8 cellular contexts compared by ENCODE assay signal in the genomic region with DNA sequence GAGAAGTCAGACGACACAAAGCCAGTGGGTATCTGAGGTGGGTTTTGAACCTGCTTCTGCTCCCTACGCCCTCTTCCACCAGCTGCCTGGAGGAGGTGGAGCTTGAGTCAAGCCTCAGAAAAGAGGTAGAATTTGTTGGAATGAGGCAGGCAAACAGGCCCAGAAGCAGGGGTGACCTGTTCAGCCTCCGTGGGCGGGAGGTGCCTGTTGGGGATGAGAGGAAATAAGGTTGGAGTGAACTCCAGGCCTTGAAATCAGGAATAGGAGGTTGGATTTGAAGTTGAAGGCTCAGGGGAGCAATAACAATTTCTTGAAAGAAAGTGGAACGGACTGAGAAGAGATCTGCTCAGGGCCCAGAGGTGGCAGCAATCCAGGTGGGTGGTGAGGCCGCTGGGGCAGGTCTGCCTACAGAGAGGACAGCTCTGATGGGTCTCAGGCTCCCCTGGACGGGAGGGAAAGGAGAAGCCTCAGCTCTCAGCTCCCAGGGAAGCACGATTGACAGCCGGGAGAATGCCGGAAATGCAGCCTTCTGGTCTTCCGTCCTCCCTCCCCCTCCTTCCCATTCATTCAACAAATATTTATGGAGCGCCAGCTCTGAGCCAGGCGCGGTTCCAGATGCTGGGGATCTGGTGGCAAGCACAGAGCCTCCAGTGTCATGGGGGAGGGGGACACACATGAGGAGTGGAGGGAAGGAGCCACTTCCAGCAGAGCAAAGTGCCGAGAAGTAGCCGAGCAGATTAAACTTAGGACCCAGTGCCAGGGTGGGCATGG.
A peak's percentile ranks its signal among the peaks of the same experiment; 100 is the strongest.
DNase-seq lines count a peak whose midpoint lies in the region; ATAC-seq lines count a peak whose summit lies in the region.

No MANE protein-coding gene starts in this region.

- H3K27me3 ChIP-seq in NT2/D1 (ENCODE audit: insufficient read depth, insufficient read length), result no peaks in the 10 kb centered on the region

- peaks cover 69% of the 10 kb centered on the region for H3K27me3 Mint-ChIP-seq in activated T-cell treated with anti-CD3 and anti-CD28 coated beads, Interleukin-2, amount 50 U/mL, for 4 hours (ENCODE audit: low read depth)

- DNase-seq in NT2/D1 (ENCODE audit: low read depth, low spot score) (no peak), fibroblast of gingiva (ENCODE audit: low read depth) (peak; percentile 68), pulmonary artery endothelial cell (ENCODE audit: low read depth, low spot score) (peak; percentile 52), NCI-H1048 (lab: John Stamatoyannopoulos, UW) (no peak)
- DNase-seq in activated T-cell treated with anti-CD3 and anti-CD28 coated beads, Interleukin-2, amount 50 U/mL, for 4 hours, result no peak
- no peak for DNase-seq in central memory CD4-positive, alpha-beta T cell

- H3K9ac ChIP-seq in ES-I3 (ENCODE audit: low read depth, low read length) (peak overlapping the region; percentile 26; the same call in 1 of the 2 replicates), NT2/D1 (ENCODE audit: insufficient read length, low read depth) (peak overlapping the region; percentile 53)

- peaks cover 2% of the 10 kb centered on the region for H3K4me1 Mint-ChIP-seq in activated T-cell treated with anti-CD3 and anti-CD28 coated beads, Interleukin-2, amount 50 U/mL, for 4 hours (ENCODE audit: low read depth)

- ATAC-seq in GM21447 (IDR thresholded peaks at IDR 0.05; ENCODE audit: unreplicated experiment), result no peak
- no peak for ATAC-seq in activated T-cell treated with anti-CD3 and anti-CD28 coated beads, Interleukin-2, amount 50 U/mL, for 4 hours

- no peaks in the 10 kb centered on the region for H3K9me3 ChIP-seq in ES-I3 (ENCODE audit: control insufficient read depth, insufficient read depth, low read length)
- H3K9me3 ChIP-seq in NT2/D1 (ENCODE audit: insufficient read depth, low read length), result no peaks in the 10 kb centered on the region

- no peaks in the 10 kb centered on the region for H3K36me3 Mint-ChIP-seq in activated T-cell treated with anti-CD3 and anti-CD28 coated beads, Interleukin-2, amount 50 U/mL, for 4 hours (ENCODE audit: insufficient read depth)

- H3K36me3 ChIP-seq in ES-I3 (ENCODE audit: insufficient read depth, low read length) (no peaks in the 10 kb centered on the region), NT2/D1 (ENCODE audit: insufficient read depth, insufficient read length, low read length) (peaks cover 53% of the 10 kb centered on the region)

- H3K4me1 ChIP-seq in ES-I3 (ENCODE audit: insufficient read depth, low read length) (peaks cover 28% of the 10 kb centered on the region), NT2/D1 (ENCODE audit: insufficient read depth, insufficient read length) (peaks cover 45% of the 10 kb centered on the region)

- H3K9me3 Mint-ChIP-seq in activated T-cell treated with anti-CD3 and anti-CD28 coated beads, Interleukin-2, amount 50 U/mL, for 4 hours, result no peaks in the 10 kb centered on the region

- H3K4me3 ChIP-seq in NT2/D1 (ENCODE audit: insufficient read length, low read depth), result no peak overlapping the region

- no peak overlapping the region for H3K4me3 Mint-ChIP-seq in activated T-cell treated with anti-CD3 and anti-CD28 coated beads, Interleukin-2, amount 50 U/mL, for 4 hours

Comparison
In these comparisons a context has a peak if more than half of its experiments do, and no peak if none do; other contexts are left out.
1. DNase-seq: peak in fibroblast of gingiva (single experiment) and pulmonary artery endothelial cell (single experiment); none in NT2/D1 (single experiment), NCI-H1048 (single experiment), activated T-cell treated with anti-CD3 and anti-CD28 coated beads, Interleukin-2, amount 50 U/mL, for 4 hours (single experiment) and central memory CD4-positive, alpha-beta T cell (single experiment).